8 cellular contexts compared by ENCODE assay signal in genomic region chr4:112910109-112910736, GRCh38.
DNase-seq lines count a peak whose midpoint lies in the region; ATAC-seq and TF ChIP-seq lines count a peak whose summit lies in the region.

No MANE protein-coding gene starts in this region.

- no peaks in the 10 kb centered on the region for H3K36me3 Mint-ChIP-seq in activated CD8-positive, alpha-beta T cell treated with anti-CD3 and anti-CD28 coated beads for 36 hours (ENCODE audit: low read depth)
- no peaks in the 10 kb centered on the region for H3K36me3 Mint-ChIP-seq in stimulated activated effector memory CD8-positive, alpha-beta T cell treated with anti-CD3 and anti-CD28 coated beads, Interleukin-12 subunit alpha, Interleukin-12 subunit beta, amount 100 ng/mL, for 72 hours

- peak overlapping the region; percentile 70 for H3K4me2 ChIP-seq in OCI-LY3 (ENCODE audit: low read length)

- H3K4me1 Mint-ChIP-seq in activated CD8-positive, alpha-beta T cell treated with anti-CD3 and anti-CD28 coated beads for 36 hours (ENCODE audit: low read depth), result peaks cover 5% of the 10 kb centered on the region
- no peaks in the 10 kb centered on the region for H3K4me1 Mint-ChIP-seq in stimulated activated effector memory CD8-positive, alpha-beta T cell treated with anti-CD3 and anti-CD28 coated beads, Interleukin-12 subunit alpha, Interleukin-12 subunit beta, amount 100 ng/mL, for 72 hours

- peak overlapping the region; percentile 28 for H3K9ac ChIP-seq in OCI-LY3 (ENCODE audit: low read length)

- H3K9me3 ChIP-seq in OCI-LY3 (ENCODE audit: insufficient read depth, low read length) (no peaks in the 10 kb centered on the region), right atrium auricular region (no peaks in the 10 kb centered on the region), suprapubic skin (no peaks in the 10 kb centered on the region)

- H3K27me3 ChIP-seq in OCI-LY3 (ENCODE audit: low read depth, low read length) (no peaks in the 10 kb centered on the region), right atrium auricular region (no peaks in the 10 kb centered on the region), suprapubic skin (no peaks in the 10 kb centered on the region)

- no peak for DNase-seq in right atrium auricular region (ENCODE audit: low spot score)
- no peak for DNase-seq in suprapubic skin (ENCODE audit: low spot score in 2 of 2)
- no peak for DNase-seq in activated CD8-positive, alpha-beta T cell treated with anti-CD3 and anti-CD28 coated beads for 36 hours
- DNase-seq in amniotic stem cell (lab: John Stamatoyannopoulos, UW), result no peak
- no peak for DNase-seq in stimulated activated effector memory CD8-positive, alpha-beta T cell treated with anti-CD3 and anti-CD28 coated beads, Interleukin-12 subunit alpha, Interleukin-12 subunit beta, amount 100 ng/mL, for 72 hours (ENCODE audit: low spot score in 2 of 2)

- peak overlapping the region; percentile 71 for H3K4me3 ChIP-seq in OCI-LY3 (ENCODE audit: low read length)
- H3K4me3 ChIP-seq in right atrium auricular region, result peak overlapping the region; percentile 10 to 32
- peak overlapping the region; percentile 34 for H3K4me3 ChIP-seq in suprapubic skin

- TF ChIP-seq EP300 in suprapubic skin (IDR thresholded peaks at IDR 0.05), result no peak

- H3K4me1 ChIP-seq in OCI-LY3 (ENCODE audit: low read length), result peaks cover 32% of the 10 kb centered on the region
- H3K4me1 ChIP-seq in right atrium auricular region, result peaks cover 0 to 8% of the 10 kb centered on the region in 2 donors
- peaks cover 8% of the 10 kb centered on the region for H3K4me1 ChIP-seq in suprapubic skin

- H3K4me3 Mint-ChIP-seq in activated CD8-positive, alpha-beta T cell treated with anti-CD3 and anti-CD28 coated beads for 36 hours, result no peak overlapping the region
- H3K4me3 Mint-ChIP-seq in stimulated activated effector memory CD8-positive, alpha-beta T cell treated with anti-CD3 and anti-CD28 coated beads, Interleukin-12 subunit alpha, Interleukin-12 subunit beta, amount 100 ng/mL, for 72 hours, result no peak overlapping the region

- H3K27ac ChIP-seq in OCI-LY3 (ENCODE audit: low read length) (peak overlapping the region; percentile 75), right atrium auricular region (no peak overlapping the region), suprapubic skin (peak overlapping the region; percentile 54)

- H3K9me3 Mint-ChIP-seq in activated CD8-positive, alpha-beta T cell treated with anti-CD3 and anti-CD28 coated beads for 36 hours, result no peaks in the 10 kb centered on the region
- H3K9me3 Mint-ChIP-seq in stimulated activated effector memory CD8-positive, alpha-beta T cell treated with anti-CD3 and anti-CD28 coated beads, Interleukin-12 subunit alpha, Interleukin-12 subunit beta, amount 100 ng/mL, for 72 hours, result no peaks in the 10 kb centered on the region

- H2AFZ ChIP-seq in OCI-LY3 (ENCODE audit: low read depth, low read length), result peak overlapping the region; percentile 23; the same call in 1 of the 2 replicates

- CTCF ChIA-PET in activated CD8-positive, alpha-beta T cell treated with anti-CD3 and anti-CD28 coated beads for 36 hours (lab: Charles Lee), result interaction anchor here (1.1 to 1.7 kb wide), 3 partner anchors 8 to 42 kb away, joined by 3 to 6 read pairs (median 4); no protein-coding TSS in a partner anchor

- TF ChIP-seq CTCF in OCI-LY3 (IDR thresholded peaks at IDR 0.05; ENCODE audit: low read depth, low read length), result peak; percentile 26; the same call in 1 of the 2 replicates
- peak in 1 of 2 donors; percentile 22 for TF ChIP-seq CTCF in right atrium auricular region (IDR thresholded peaks at IDR 0.05)
- no peak for TF ChIP-seq CTCF in suprapubic skin (IDR thresholded peaks at IDR 0.05)
- TF ChIP-seq CTCF in activated CD8-positive, alpha-beta T cell treated with anti-CD3 and anti-CD28 coated beads for 36 hours (IDR thresholded peaks at IDR 0.05), result no peak

- ATAC-seq in GM21447 (IDR thresholded peaks at IDR 0.05; ENCODE audit: unreplicated experiment) (peak; percentile 54), GM21717 (IDR thresholded peaks at IDR 0.05; ENCODE audit: unreplicated experiment) (no peak)
- no peak for ATAC-seq in activated CD8-positive, alpha-beta T cell treated with anti-CD3 and anti-CD28 coated beads for 36 hours
- ATAC-seq in stimulated activated effector memory CD8-positive, alpha-beta T cell treated with anti-CD3 and anti-CD28 coated beads, Interleukin-12 subunit alpha, Interleukin-12 subunit beta, amount 100 ng/mL, for 72 hours, result no peak

- no peak overlapping the region for H3K27ac Mint-ChIP-seq in activated CD8-positive, alpha-beta T cell treated with anti-CD3 and anti-CD28 coated beads for 36 hours
- no peak overlapping the region for H3K27ac Mint-ChIP-seq in stimulated activated effector memory CD8-positive, alpha-beta T cell treated with anti-CD3 and anti-CD28 coated beads, Interleukin-12 subunit alpha, Interleukin-12 subunit beta, amount 100 ng/mL, for 72 hours

- H4K20me1 ChIP-seq in OCI-LY3 (ENCODE audit: insufficient read depth, low read length), result no peaks in the 10 kb centered on the region

- intact Hi-C loops in activated CD8-positive, alpha-beta T cell treated with anti-CD3 and anti-CD28 coated beads for 36 hours (cut with micrococcal nuclease), result no loop called here

- no peaks in the 10 kb centered on the region for H3K79me2 ChIP-seq in OCI-LY3 (ENCODE audit: low read length)

- 7% methylated on average over 7 of the region's 7 CpGs for WGBS in suprapubic skin

- TF ChIP-seq POLR2A in suprapubic skin (IDR thresholded peaks at IDR 0.05), result no peak

- H3K36me3 ChIP-seq in OCI-LY3 (replicated peaks; ENCODE audit: low read depth, low read length), result no peaks in the 10 kb centered on the region
- H3K36me3 ChIP-seq in right atrium auricular region, result no peaks in the 10 kb centered on the region
- no peaks in the 10 kb centered on the region for H3K36me3 ChIP-seq in suprapubic skin

- POLR2A ChIA-PET in activated CD8-positive, alpha-beta T cell treated with anti-CD3 and anti-CD28 coated beads for 36 hours (lab: Charles Lee), result no interaction called here

- peaks cover 5% of the 10 kb centered on the region for H3K27me3 Mint-ChIP-seq in activated CD8-positive, alpha-beta T cell treated with anti-CD3 and anti-CD28 coated beads for 36 hours

Comparison
In these comparisons a context has a peak if more than half of its experiments do, and no peak if none do; other contexts are left out.
1. H3K27ac ChIP-seq: peak in OCI-LY3 (single experiment) and suprapubic skin (single experiment); none in right atrium auricular region (0 of 2).
2. H3K4me3 ChIP-seq: peak in every context shown above with its lines; median percentile 71 in OCI-LY3; 34 in suprapubic skin; 21 in right atrium auricular region.